ENCODE assay signal across 4 cellular contexts in genomic region chr15:40414816-40415215, GRCh38.
"Had no signal": no experiment of that assay in that cellular context is flagged by ENCODE, and none has a peak within 500 bp of the region (broad histone marks: within the 10 kb centered on the region; RNA-seq: fewer than 3 reads in every experiment).

No MANE protein-coding gene starts in this region.

- H3K27ac Mint-ChIP-seq: GM23338, H9 had no signal

- H3K4me3 Mint-ChIP-seq: GM23338, H9 had no signal

- H3K4me3 ChIP-seq: GM23338 had no signal

- ATAC-seq: GM23338 had no signal

- H3K9me3 Mint-ChIP-seq: GM23338, H9 had no signal

- DNase-seq: H9, HCEC 1CT, IMR-90 had no signal

- H3K4me1 Mint-ChIP-seq: GM23338, H9 had no signal
